8 cellular contexts compared by ENCODE assay signal in the genomic region with DNA sequence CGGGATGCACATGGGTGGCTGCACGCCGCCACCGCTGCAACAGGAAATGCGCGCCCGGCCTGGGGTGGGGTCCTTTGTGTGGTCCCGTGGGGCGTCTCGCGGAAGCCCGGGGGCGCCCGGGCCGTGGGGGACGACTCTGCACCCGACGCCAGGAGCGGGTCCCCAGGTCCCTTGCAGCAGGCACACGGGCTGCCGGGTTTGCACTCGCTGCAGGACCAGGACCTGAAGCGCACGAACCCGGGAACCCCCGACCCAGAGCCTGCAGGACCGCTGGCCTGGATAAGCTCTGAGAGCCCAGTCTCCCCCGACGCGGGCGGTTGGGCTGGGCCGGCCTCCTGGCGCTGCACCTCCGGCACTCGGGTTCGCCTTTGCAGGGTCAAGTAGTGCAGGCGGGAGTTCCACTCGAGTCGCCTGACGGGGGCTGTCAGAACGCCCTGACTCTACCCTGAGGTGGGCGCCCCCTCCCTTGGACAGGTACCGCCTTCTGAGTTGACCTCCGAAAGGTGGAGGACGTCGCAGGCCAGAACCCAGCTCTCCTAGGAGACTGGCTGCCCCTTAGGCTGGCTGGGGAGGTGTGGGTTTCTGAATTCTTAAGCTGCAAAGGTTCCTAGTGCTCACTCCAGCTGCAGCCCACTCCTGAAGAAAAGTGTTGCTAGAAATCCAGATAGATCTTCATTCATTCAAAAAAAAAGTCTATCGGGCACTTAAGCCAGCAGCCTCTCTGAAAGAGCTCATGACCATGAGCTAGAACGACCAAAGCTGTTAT.
DNase-seq lines count a peak whose midpoint lies in the region; ATAC-seq lines count a peak whose summit lies in the region.

No MANE protein-coding gene starts in this region.

- DNase-seq in DMS 273 (lab: John Stamatoyannopoulos, UW; ENCODE audit: unreplicated experiment) (peak; percentile 45), DMS 273 treated with DMSO at 0.1 percent for 48 hours (lab: John Stamatoyannopoulos, UW) (no peak), T-helper 17 cell (no peak), Right ventricle myocardium superior (no peak), posterior vena cava (ENCODE audit: low spot score) (peak; percentile 87), HCEC 1CT (no peak)

- H3K4me1 Mint-ChIP-seq in T-helper 17 cell = peaks cover 19% of the 10 kb centered on the region

- peak overlapping the region; percentile 32 for H3K27ac Mint-ChIP-seq in T-helper 17 cell

- intact Hi-C loops in Right ventricle myocardium superior (cut with DNase I) = no loop called here
- intact Hi-C loops in posterior vena cava (cut with DNase I) = no loop called here

- no peaks in the 10 kb centered on the region for H3K9me3 ChIP-seq in T-helper 17 cell (ENCODE audit: control insufficient read depth, low read length, poor library complexity, severe bottlenecking)

- H3K4me3 Mint-ChIP-seq in T-helper 17 cell = peak overlapping the region; percentile 65

- H3K27me3 Mint-ChIP-seq in T-helper 17 cell = no peaks in the 10 kb centered on the region

- ATAC-seq in HG02588 (IDR thresholded peaks at IDR 0.05; ENCODE audit: unreplicated experiment) (peak; percentile 5), T-helper 17 cell (no peak), Right ventricle myocardium superior (ENCODE audit: poor library complexity) (peak; percentile 39), HG02610 (IDR thresholded peaks at IDR 0.05; ENCODE audit: unreplicated experiment) (no peak)

- no peaks in the 10 kb centered on the region for H3K36me3 Mint-ChIP-seq in T-helper 17 cell (ENCODE audit: low read depth)

Comparison
In these comparisons a context has a peak if more than half of its experiments do, and no peak if none do; other contexts are left out.
1. DNase-seq: peak in DMS 273 (single experiment) and posterior vena cava (single experiment); none in DMS 273 treated with DMSO at 0.1 percent for 48 hours (single experiment), T-helper 17 cell (0 of 3), Right ventricle myocardium superior (single experiment) and HCEC 1CT (single experiment).
2. ATAC-seq: peak in HG02588 (single experiment) and Right ventricle myocardium superior (single experiment); none in T-helper 17 cell (single experiment) and HG02610 (single experiment).